ENCODE assay signal across 18 cellular contexts in genomic region chr5:143516249-143516648, GRCh38.
DNase-seq lines count a peak whose midpoint lies in the region; ATAC-seq and TF ChIP-seq lines count a peak whose summit lies in the region.
"Had no signal": no experiment of that assay in that cellular context is flagged by ENCODE, and none has a peak within 500 bp of the region (broad histone marks: within the 10 kb centered on the region; RNA-seq: fewer than 3 reads in every experiment).

No MANE protein-coding gene starts in this region.

- H2BK12ac ChIP-seq in mesenchymal stem cell (ENCODE audit: low read length in 2 of 2): no peak overlapping the region

- H2BK5ac ChIP-seq in mesenchymal stem cell (ENCODE audit: low read depth, low read length, poor library complexity, severe bottlenecking): no peak overlapping the region

- no peak overlapping the region for H3K4me3 Mint-ChIP-seq in activated T-cell treated with anti-CD3 and anti-CD28 coated beads, Interleukin-2, amount 50 U/mL, for 24 hours
- H3K4me3 Mint-ChIP-seq: endodermal cell had no signal

- H3F3A ChIP-seq in MM.1S (ENCODE audit: insufficient read depth, low read length): peaks cover 30% of the 10 kb centered on the region

- H4K91ac ChIP-seq in mesenchymal stem cell (ENCODE audit: low read length): no peak overlapping the region

- TF ChIP-seq CTCF in GM06990 (IDR thresholded peaks at IDR 0.05; ENCODE audit: insufficient read depth, low read length, poor library complexity, severe bottlenecking) (no peak), MM.1S (IDR thresholded peaks at IDR 0.05; ENCODE audit: low read length) (no peak)

- H3K4me3 ChIP-seq in GM06990 (replicated peaks; ENCODE audit: low read depth, low read length): no peak overlapping the region
- no peak overlapping the region for H3K4me3 ChIP-seq in MM.1S (ENCODE audit: low read length)
- H3K4me3 ChIP-seq in mesenchymal stem cell (ENCODE audit: insufficient read depth in 1 of 2, low read depth in 1 of 2, low read length in 2 of 2): peak overlapping the region in 1 of 2 experiments; percentile 20
- H3K4me3 ChIP-seq: lung, ovary, uterus had no signal

- no peak overlapping the region for H3K23ac ChIP-seq in mesenchymal stem cell (ENCODE audit: low read length in 2 of 2)

- peak overlapping the region; percentile 16; the same call in 1 of the 2 replicates for H2AFZ ChIP-seq in MM.1S (ENCODE audit: low read length)
- no peak overlapping the region for H2AFZ ChIP-seq in mesenchymal stem cell (ENCODE audit: low read depth, low read length)

- H2AK5ac ChIP-seq in mesenchymal stem cell (ENCODE audit: low read length, severe bottlenecking): no peak overlapping the region

- no CpG with 5 or more reads among the region's 1 CpG for WGBS in mesenchymal stem cell

- H2BK15ac ChIP-seq in mesenchymal stem cell (ENCODE audit: low read depth, poor library complexity, severe bottlenecking): no peak overlapping the region

- H3K27me3 Mint-ChIP-seq in activated T-cell treated with anti-CD3 and anti-CD28 coated beads, Interleukin-2, amount 50 U/mL, for 24 hours: no peaks in the 10 kb centered on the region

- no peaks in the 10 kb centered on the region for H3K9me2 ChIP-seq in MM.1S (replicated peaks; ENCODE audit: insufficient read depth, low read length)

- no peaks in the 10 kb centered on the region for H3K27me3 ChIP-seq in GM06990 (replicated peaks; ENCODE audit: control insufficient read depth, insufficient read depth, low read length)
- no peaks in the 10 kb centered on the region for H3K27me3 ChIP-seq in MM.1S (replicated peaks; ENCODE audit: insufficient read depth, low read length)
- H3K27me3 ChIP-seq in mesenchymal stem cell (ENCODE audit: control insufficient read depth in 1 of 2, insufficient read depth in 1 of 2, low read length in 2 of 2): no peaks in the 10 kb centered on the region
- H3K27me3 ChIP-seq: ovary, uterus had no signal

- no peaks in the 10 kb centered on the region for H3K9me3 Mint-ChIP-seq in activated T-cell treated with anti-CD3 and anti-CD28 coated beads, Interleukin-2, amount 50 U/mL, for 24 hours
- H3K9me3 Mint-ChIP-seq: endodermal cell had no signal

- H4K20me1 ChIP-seq in MM.1S (ENCODE audit: insufficient read depth, low read length): no peaks in the 10 kb centered on the region

- DNase-seq in GM06990 (ENCODE audit: extremely low read depth, insufficient read length): peak; percentile 18
- DNase-seq in MM.1S: peak; percentile 32
- DNase-seq in mesenchymal stem cell: no peak
- no peak for DNase-seq in activated CD4-positive, alpha-beta T cell treated with anti-CD3 and anti-CD28 coated beads for 4 hours
- DNase-seq in activated T-cell treated with anti-CD3 and anti-CD28 coated beads, Interleukin-2, amount 50 U/mL, for 24 hours: no peak
- DNase-seq in DMS114 treated with DMSO at 0.1 percent for 48 hours (lab: John Stamatoyannopoulos, UW; ENCODE audit: unreplicated experiment): no peak
- no peak for DNase-seq in NCI-H1417 (lab: John Stamatoyannopoulos, UW)
- DNase-seq: activated CD4-positive, alpha-beta T cell treated with anti-CD3 and anti-CD28 coated beads, Interleukin-2, amount 50 U/mL, for 1 hour; activated naive CD4-positive, alpha-beta T cell treated with anti-CD3 and anti-CD28 coated beads, Interleukin-2, amount 50 U/mL, for 16 hours; endodermal cell; Kasumi-1; NCI-H1436 treated with DMSO at 0.1 percent for 48 hours; ovary; RPMI8226; substantia nigra; uterus had no signal

- no peak overlapping the region for H3K27ac Mint-ChIP-seq in activated T-cell treated with anti-CD3 and anti-CD28 coated beads, Interleukin-2, amount 50 U/mL, for 24 hours
- H3K27ac Mint-ChIP-seq: endodermal cell had no signal

- H4K8ac ChIP-seq in mesenchymal stem cell (ENCODE audit: low read length): no peak overlapping the region

- no peak overlapping the region for H3K18ac ChIP-seq in mesenchymal stem cell (ENCODE audit: low read depth in 1 of 2, low read length in 2 of 2)

- H3K4me2 ChIP-seq in MM.1S (ENCODE audit: low read depth, low read length): peak overlapping the region; percentile 49; the same call in 1 of the 2 replicates
- no peak overlapping the region for H3K4me2 ChIP-seq in mesenchymal stem cell (ENCODE audit: low read length, poor library complexity, severe bottlenecking)

- H3K4me1 ChIP-seq in MM.1S (ENCODE audit: low read length) (peaks cover 69% of the 10 kb centered on the region), mesenchymal stem cell (ENCODE audit: control insufficient read depth, insufficient read depth, low read depth, low read length) (peaks cover 2% of the 10 kb centered on the region)
- H3K4me1 ChIP-seq: uterus had no signal

- H3K9ac ChIP-seq in MM.1S (ENCODE audit: low read length): no peak overlapping the region
- peak overlapping the region; percentile 77 for H3K9ac ChIP-seq in mesenchymal stem cell (ENCODE audit: low read length)

- H3K79me1 ChIP-seq in mesenchymal stem cell (replicated peaks; ENCODE audit: low read length, poor library complexity, severe bottlenecking): no peaks in the 10 kb centered on the region

- H3K9me3 ChIP-seq in MM.1S (replicated peaks; ENCODE audit: insufficient read depth, low read length): no peaks in the 10 kb centered on the region
- no peaks in the 10 kb centered on the region for H3K9me3 ChIP-seq in mesenchymal stem cell (ENCODE audit: control insufficient read depth, low read length)
- H3K9me3 ChIP-seq: ovary, uterus had no signal

- H3K27ac ChIP-seq in MM.1S (ENCODE audit: low read length): peak overlapping the region; percentile 64
- no peak overlapping the region for H3K27ac ChIP-seq in mesenchymal stem cell (ENCODE audit: low read length, poor library complexity, severe bottlenecking)
- H3K27ac ChIP-seq: ovary, uterus had no signal

- no peaks in the 10 kb centered on the region for H3K36me3 Mint-ChIP-seq in activated T-cell treated with anti-CD3 and anti-CD28 coated beads, Interleukin-2, amount 50 U/mL, for 24 hours (ENCODE audit: low read depth)

- ATAC-seq in HG02610 (IDR thresholded peaks at IDR 0.05; ENCODE audit: unreplicated experiment): peak; percentile 71

- H3K14ac ChIP-seq in mesenchymal stem cell (ENCODE audit: low read length in 2 of 2): no peak overlapping the region

- H3K4me1 Mint-ChIP-seq in activated T-cell treated with anti-CD3 and anti-CD28 coated beads, Interleukin-2, amount 50 U/mL, for 24 hours (ENCODE audit: low read depth): peaks cover 5% of the 10 kb centered on the region
- H3K4me1 Mint-ChIP-seq: endodermal cell had no signal

- no peak overlapping the region for H3K4ac ChIP-seq in mesenchymal stem cell (ENCODE audit: low read depth in 1 of 2, low read length in 2 of 2)

- H3K36me3 ChIP-seq in GM06990 (ENCODE audit: control insufficient read depth, insufficient read depth, low read length): no peaks in the 10 kb centered on the region
- H3K36me3 ChIP-seq in MM.1S (replicated peaks; ENCODE audit: insufficient read depth, low read length): no peaks in the 10 kb centered on the region
- H3K36me3 ChIP-seq in mesenchymal stem cell (ENCODE audit: control insufficient read depth in 1 of 2, insufficient read depth in 2 of 2, low read depth in 1 of 2, low read length in 2 of 2): no peaks in the 10 kb centered on the region
- H3K36me3 ChIP-seq: ovary, uterus had no signal

- no peaks in the 10 kb centered on the region for H3K79me2 ChIP-seq in MM.1S (ENCODE audit: low read length)

- no peak overlapping the region for H2BK120ac ChIP-seq in mesenchymal stem cell (ENCODE audit: low read depth, low read length)

Comparison
In these comparisons a context has a peak if more than half of its experiments do, and no peak if none do; other contexts are left out.
1. DNase-seq: peak in GM06990 (single experiment) and MM.1S (single experiment); none in mesenchymal stem cell (single experiment), activated CD4-positive, alpha-beta T cell treated with anti-CD3 and anti-CD28 coated beads for 4 hours (0 of 2), activated T-cell treated with anti-CD3 and anti-CD28 coated beads, Interleukin-2, amount 50 U/mL, for 24 hours (single experiment), DMS114 treated with DMSO at 0.1 percent for 48 hours (single experiment) and NCI-H1417 (0 of 3).